In the genomic region with DNA sequence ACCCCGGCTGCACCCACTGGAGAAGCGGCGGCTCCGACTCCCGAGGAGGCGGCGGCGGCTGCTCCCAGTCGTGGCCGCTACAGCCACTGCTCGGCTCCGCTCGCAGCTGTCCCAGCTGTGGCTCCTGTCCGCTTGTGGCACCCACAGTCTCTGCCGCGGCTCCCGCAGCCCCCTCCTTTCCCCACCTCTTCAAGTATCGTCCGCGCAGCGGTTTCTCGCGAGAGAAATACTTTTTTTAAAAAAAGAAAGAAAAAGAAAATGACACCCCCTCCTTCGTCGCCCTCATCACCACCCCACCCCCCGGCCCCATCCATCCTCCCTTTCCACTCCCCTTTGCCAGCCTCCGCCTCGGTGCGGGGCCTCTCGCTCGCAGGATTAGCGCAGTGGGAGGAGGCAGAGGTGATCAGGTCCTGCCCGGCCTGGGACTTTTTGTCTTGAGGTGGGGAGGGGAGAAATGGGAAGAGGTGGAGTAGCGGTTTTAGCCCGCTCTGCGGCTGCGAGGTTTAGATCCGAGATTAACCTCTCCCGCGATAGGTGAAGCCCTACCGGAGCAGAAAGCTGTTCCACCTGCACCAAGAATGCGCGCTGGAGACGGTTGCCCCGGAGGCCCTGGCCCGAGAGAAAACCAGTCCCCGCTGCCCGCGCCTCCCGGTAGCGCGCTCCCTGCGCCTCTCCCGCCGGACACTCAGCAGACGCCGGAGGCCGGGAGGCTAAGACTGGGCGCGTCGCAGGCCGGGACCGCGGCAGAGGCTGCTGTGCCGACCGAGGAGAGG, we compare ENCODE assay signal across 1 cellular context.
TF ChIP-seq lines count a peak whose summit lies in the region.

Gene FBN1, minus strand, starts transcription at position 152 of the 773 bp plus-strand sequence. CDS start 940 bp downstream, outside the sequence.

TF ChIP-seq in GM12878, 131 proteins besides CTCF, POLR2A, EP300 and RAD21 (continued from another document and continues in another):
- TF ChIP-seq NR2C1 (IDR thresholded peaks at IDR 0.05) (no peak), ATF3 (IDR thresholded peaks at IDR 0.05; ENCODE audit: borderline replicate concordance, extremely low read depth, low read depth, low read length) (no peak), BCLAF1 (IDR thresholded peaks at IDR 0.05) (no peak), ZBTB11 (CRISPR knock-in tag; IDR thresholded peaks at IDR 0.05) (no peak), USF2 (IDR thresholded peaks at IDR 0.05; ENCODE audit: borderline replicate concordance, low read depth, low read length) (no peak), NBN (IDR thresholded peaks at IDR 0.05) (peak; percentile 34; the same call in 1 of the 2 replicates), FOXK2 (IDR thresholded peaks at IDR 0.05) (no peak), FOXM1 (IDR thresholded peaks at IDR 0.05; ENCODE audit: low read depth, low read length) (no peak), PML (IDR thresholded peaks at IDR 0.05; ENCODE audit: low read length) (no peak), ZBED1 (IDR thresholded peaks at IDR 0.05; ENCODE audit: borderline replicate concordance) (0 out of 2 replicates have a peak, but pooled peaks have one; percentile 27), ELK1 (IDR thresholded peaks at IDR 0.05; ENCODE audit: low read depth, low read length) (no peak), SMAD1 (IDR thresholded peaks at IDR 0.05; ENCODE audit: low read depth, partially characterized antibody) (no peak), TAF1 (IDR thresholded peaks at IDR 0.05; ENCODE audit: borderline replicate concordance, low read depth, low read length) (peak; percentile 65; the same call in 1 of the 2 replicates), SIN3A (IDR thresholded peaks at IDR 0.05; ENCODE audit: low read depth, low read length) (no peak), EGR1 (IDR thresholded peaks at IDR 0.05; ENCODE audit: borderline replicate concordance in 1 of 2, low read depth in 2 of 2, low read length in 2 of 2) (peak in 1 of 2 experiments; percentile 5; a peak in 1 of 3 replicates), ZNF622 (IDR thresholded peaks at IDR 0.05) (no peak), ZNF274 (IDR thresholded peaks at IDR 0.05; ENCODE audit: insufficient read depth, insufficient read length) (no peak), SMC3 (IDR thresholded peaks at IDR 0.05; ENCODE audit: borderline replicate concordance, low read length) (no peak), CREM (IDR thresholded peaks at IDR 0.05; ENCODE audit: low read depth) (no peak), TCF7 (IDR thresholded peaks at IDR 0.05; ENCODE audit: borderline replicate concordance) (no peak), RFX5 (IDR thresholded peaks at IDR 0.05; ENCODE audit: low read depth, low read length) (no peak), CBFB (IDR thresholded peaks at IDR 0.05; ENCODE audit: low read depth) (no peak; the same call in 1 of the 2 replicates), BCL3 (IDR thresholded peaks at IDR 0.05; ENCODE audit: borderline replicate concordance, insufficient read depth, low read depth, low read length, poor library complexity, severe bottlenecking) (no peak), BMI1 (IDR thresholded peaks at IDR 0.05; ENCODE audit: borderline replicate concordance) (no peak), RUNX3 (IDR thresholded peaks at IDR 0.05; ENCODE audit: low read length) (peak; percentile 69), EED (IDR thresholded peaks at IDR 0.05; ENCODE audit: low read depth) (peak; percentile 55; the same call in 1 of the 2 replicates), YY1 (IDR thresholded peaks at IDR 0.05; ENCODE audit: low read depth, low read length) (no peak; the same call in 1 of the 2 replicates), PAX8 (IDR thresholded peaks at IDR 0.05) (no peak), SIX5 (IDR thresholded peaks at IDR 0.05; ENCODE audit: low read depth, low read length, severe bottlenecking) (no peak), STAT3 (IDR thresholded peaks at IDR 0.05; ENCODE audit: low read depth, low read length) (no peak), POLR2AphosphoS2 (IDR thresholded peaks at IDR 0.05; ENCODE audit: low read depth, low read length) (no peak), SPI1 (IDR thresholded peaks at IDR 0.05; ENCODE audit: borderline replicate concordance, insufficient read depth, low read depth, low read length) (no peak), SRF (IDR thresholded peaks at IDR 0.05; ENCODE audit: low read depth in 2 of 2, low read length in 2 of 2) (no peak), BACH1 (IDR thresholded peaks at IDR 0.05; ENCODE audit: borderline replicate concordance) (no peak), MYB (IDR thresholded peaks at IDR 0.05; ENCODE audit: borderline replicate concordance, low read depth, low read length) (no peak), JUNB (IDR thresholded peaks at IDR 0.05) (no peak), IKZF1 (conservative IDR thresholded peaks at IDR 0.05) (no peak; the same call in 1 of the 2 replicates), ZNF217 (IDR thresholded peaks at IDR 0.05) (no peak), CBX3 (IDR thresholded peaks at IDR 0.05; ENCODE audit: borderline replicate concordance, low read depth) (no peak), ZNF384 (IDR thresholded peaks at IDR 0.05; ENCODE audit: borderline replicate concordance, low read depth, low read length) (peak; percentile 72), MXI1 (IDR thresholded peaks at IDR 0.05; ENCODE audit: low read depth, low read length) (no peak), DPF2 (IDR thresholded peaks at IDR 0.05) (no peak), MEF2B (IDR thresholded peaks at IDR 0.05; ENCODE audit: partially characterized antibody, poor library complexity, severe bottlenecking) (no peak)
- TF ChIP-seq, protein P1, sequence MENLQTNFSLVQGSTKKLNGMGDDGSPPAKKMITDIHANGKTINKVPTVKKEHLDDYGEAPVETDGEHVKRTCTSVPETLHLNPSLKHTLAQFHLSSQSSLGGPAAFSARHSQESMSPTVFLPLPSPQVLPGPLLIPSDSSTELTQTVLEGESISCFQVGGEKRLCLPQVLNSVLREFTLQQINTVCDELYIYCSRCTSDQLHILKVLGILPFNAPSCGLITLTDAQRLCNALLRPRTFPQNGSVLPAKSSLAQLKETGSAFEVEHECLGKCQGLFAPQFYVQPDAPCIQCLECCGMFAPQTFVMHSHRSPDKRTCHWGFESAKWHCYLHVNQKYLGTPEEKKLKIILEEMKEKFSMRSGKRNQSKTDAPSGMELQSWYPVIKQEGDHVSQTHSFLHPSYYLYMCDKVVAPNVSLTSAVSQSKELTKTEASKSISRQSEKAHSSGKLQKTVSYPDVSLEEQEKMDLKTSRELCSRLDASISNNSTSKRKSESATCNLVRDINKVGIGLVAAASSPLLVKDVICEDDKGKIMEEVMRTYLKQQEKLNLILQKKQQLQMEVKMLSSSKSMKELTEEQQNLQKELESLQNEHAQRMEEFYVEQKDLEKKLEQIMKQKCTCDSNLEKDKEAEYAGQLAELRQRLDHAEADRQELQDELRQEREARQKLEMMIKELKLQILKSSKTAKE (IDR thresholded peaks at IDR 0.05; ENCODE audit: low read depth, poor library complexity, severe bottlenecking) = no peak
- TF ChIP-seq, protein P2, sequence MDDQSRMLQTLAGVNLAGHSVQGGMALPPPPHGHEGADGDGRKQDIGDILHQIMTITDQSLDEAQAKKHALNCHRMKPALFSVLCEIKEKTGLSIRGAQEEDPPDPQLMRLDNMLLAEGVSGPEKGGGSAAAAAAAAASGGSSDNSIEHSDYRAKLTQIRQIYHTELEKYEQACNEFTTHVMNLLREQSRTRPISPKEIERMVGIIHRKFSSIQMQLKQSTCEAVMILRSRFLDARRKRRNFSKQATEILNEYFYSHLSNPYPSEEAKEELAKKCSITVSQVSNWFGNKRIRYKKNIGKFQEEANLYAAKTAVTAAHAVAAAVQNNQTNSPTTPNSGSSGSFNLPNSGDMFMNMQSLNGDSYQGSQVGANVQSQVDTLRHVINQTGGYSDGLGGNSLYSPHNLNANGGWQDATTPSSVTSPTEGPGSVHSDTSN (IDR thresholded peaks at IDR 0.05; ENCODE audit: insufficient replicate concordance, low read depth, low read length) = no peak
- TF ChIP-seq, protein P3, sequence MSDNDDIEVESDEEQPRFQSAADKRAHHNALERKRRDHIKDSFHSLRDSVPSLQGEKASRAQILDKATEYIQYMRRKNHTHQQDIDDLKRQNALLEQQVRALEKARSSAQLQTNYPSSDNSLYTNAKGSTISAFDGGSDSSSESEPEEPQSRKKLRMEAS (IDR thresholded peaks at IDR 0.05; ENCODE audit: low read depth, low read length) = no peak
